In the genomic region with DNA sequence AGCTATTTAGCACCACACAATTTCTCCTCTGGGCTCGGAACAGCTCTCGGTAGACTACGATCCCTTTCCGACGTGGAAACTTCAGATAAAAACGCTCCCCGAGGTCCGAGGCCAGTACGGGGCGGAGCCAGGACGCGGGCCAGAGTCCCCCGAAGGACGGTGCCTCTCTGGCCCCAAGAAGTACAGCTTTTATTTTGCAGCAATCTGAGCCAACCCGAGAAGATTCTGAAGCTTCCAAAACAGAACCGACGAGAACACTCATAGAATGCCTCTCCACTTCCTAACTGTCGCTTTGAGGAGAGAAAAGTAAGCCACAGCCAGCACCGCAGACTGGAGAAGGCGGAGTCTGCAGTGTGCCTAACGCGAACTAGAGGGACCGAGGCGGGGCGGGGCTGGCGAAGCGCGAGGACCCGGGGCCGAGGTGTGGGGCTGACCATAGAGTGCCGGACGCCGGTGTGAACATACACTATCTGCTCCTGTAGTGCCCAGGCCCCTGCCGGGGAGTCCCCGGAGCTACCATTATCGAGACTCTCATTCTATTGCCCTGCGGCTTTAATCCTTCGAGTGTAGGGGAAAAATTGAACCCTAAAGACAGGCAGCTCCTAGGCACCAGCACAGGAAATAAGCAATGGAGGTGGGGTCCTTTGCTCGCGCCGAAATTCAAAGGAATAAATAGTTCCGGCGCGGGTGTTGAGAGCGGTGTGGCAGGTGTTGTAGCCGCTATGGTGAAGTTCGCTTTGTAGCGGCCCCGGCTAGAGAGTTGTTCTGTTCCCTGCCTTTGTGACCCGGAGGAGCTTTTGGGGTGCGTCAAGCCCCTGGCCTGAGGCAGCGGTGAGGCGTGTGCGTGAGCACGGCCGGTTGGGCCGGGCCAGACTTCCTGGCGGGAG, we compare ENCODE assay signal across 8 cellular contexts. TPM values are rescaled to one million over a fixed set of nuclear protein-coding genes. Genes with fewer than 3 reads are reported as not detected.
DNase-seq lines count a peak whose midpoint lies in the region; ATAC-seq and TF ChIP-seq lines count a peak whose summit lies in the region.

A gene (plus strand): TSS at position 663 of the 887 bp plus-strand sequence. CDS start 1,076 bp downstream, outside the sequence.

- peak within 1 kb of the TSS; percentile 64 for H3K4me3 ChIP-seq in A673 (ENCODE audit: low read depth, low read length, poor library complexity, severe bottlenecking)
- H3K4me3 ChIP-seq in breast epithelium: peak within 1 kb of the TSS; percentile 70 to 79 (median 76)
- peak within 1 kb of the TSS; percentile 84 for H3K4me3 ChIP-seq in iPS-20b (ENCODE audit: low read length)
- peak within 1 kb of the TSS; percentile 65 to 87 (median 76) for H3K4me3 ChIP-seq in skin epidermis

- TF ChIP-seq CTCF in A673 (conservative IDR thresholded peaks at IDR 0.05; ENCODE audit: low read depth, low read length) (no peak), VCaP (conservative IDR thresholded peaks at IDR 0.05) (no peak), breast epithelium (IDR thresholded peaks at IDR 0.05) (no peak)

- peak; percentile 83 for ATAC-seq in GM18868 (IDR thresholded peaks at IDR 0.05; ENCODE audit: unreplicated experiment)
- ATAC-seq in HG03108 (IDR thresholded peaks at IDR 0.05; ENCODE audit: unreplicated experiment): peak; percentile 92

- POLR2A ChIA-PET in A673 (lab: Charles Lee; ENCODE audit: low non-redundant PET): interaction anchor here (0.6 kb wide), 1 partner anchor 147 kb away, joined by 3 read pairs; no protein-coding TSS in a partner anchor

- H3K9ac ChIP-seq in iPS-20b (ENCODE audit: low read depth, low read length): peak within 1 kb of the TSS; percentile 87

- H3K4me1 ChIP-seq in A673 (ENCODE audit: insufficient read depth, low read length, poor library complexity, severe bottlenecking) (peaks cover 18% of the 10 kb centered on the region), breast epithelium (no peaks in the 10 kb centered on the region), iPS-20b (ENCODE audit: insufficient read depth, low read length) (peaks cover 16% of the 10 kb centered on the region)

- CTCF ChIA-PET in A673 (lab: Charles Lee): no interaction called here

- DNase-seq in A673 (ENCODE audit: low spot score) (peak; percentile 95), NCI-H2196 (lab: John Stamatoyannopoulos, UW; ENCODE audit: unreplicated experiment) (peak; percentile 90), breast epithelium (ENCODE audit: low spot score in 2 of 2) (peak; percentile 85 to 87)

- no peak for TF ChIP-seq POLR2A in breast epithelium (IDR thresholded peaks at IDR 0.05)

- H3K27ac ChIP-seq in A673 (ENCODE audit: low read depth, low read length, poor library complexity, severe bottlenecking) (peak within 1 kb of the TSS; percentile 97), VCaP (peak within 1 kb of the TSS; percentile 95), breast epithelium (peak within 1 kb of the TSS; percentile 97 to 98), iPS-20b (ENCODE audit: low read length) (peak within 1 kb of the TSS; percentile 98), skin epidermis (peak within 1 kb of the TSS; percentile 72 to 100 (median 98))

- peaks cover 20% of the 10 kb centered on the region for H3K36me3 ChIP-seq in A673 (ENCODE audit: insufficient read depth, low read length, poor library complexity, severe bottlenecking)
- no peaks in the 10 kb centered on the region for H3K36me3 ChIP-seq in breast epithelium
- H3K36me3 ChIP-seq in iPS-20b (ENCODE audit: insufficient read depth, low read depth, low read length): peaks cover 8% of the 10 kb centered on the region; the same call in 1 of the 2 replicates

- intact Hi-C loops in A673 (cut with micrococcal nuclease; ENCODE audit: unreplicated experiment): no loop called here
- intact Hi-C loops in breast epithelium (cut with DNase I; ENCODE audit: low total_unique reads): no loop called here

- no peaks in the 10 kb centered on the region for H3K27me3 ChIP-seq in A673 (replicated peaks; ENCODE audit: insufficient read depth, low read depth, low read length, poor library complexity)
- no peaks in the 10 kb centered on the region for H3K27me3 ChIP-seq in breast epithelium
- H3K27me3 ChIP-seq in iPS-20b (ENCODE audit: insufficient read depth, low read length): no peaks in the 10 kb centered on the region

- BruUV-seq in A673 (replicated peaks; lab: Mats Ljungman, UMichigan): no TSS peak

- H3K9me3 ChIP-seq in A673 (ENCODE audit: low read depth, low read length, poor library complexity, severe bottlenecking): no peaks in the 10 kb centered on the region
- H3K9me3 ChIP-seq in breast epithelium: no peaks in the 10 kb centered on the region
- no peaks in the 10 kb centered on the region for H3K9me3 ChIP-seq in iPS-20b (ENCODE audit: insufficient read depth, low read depth, low read length)

RNA-seq across cellular contexts. Expression of the gene that starts here (rescaled TPM):
- total RNA-seq in A673 (2021) (67.9 and 73.6 TPM in 2 replicates), breast epithelium (10 to 100 TPM in 1 of 3 donors, 1 to 10 TPM in 2; 6.6 to 12.3 (median 9.8) TPM)

Comparison
In these comparisons a context has a peak if more than half of its experiments do, and no peak if none do; other contexts are left out.
1. Peak in every context shown above with its lines: DNase-seq, ATAC-seq, H3K4me3 ChIP-seq and H3K27ac ChIP-seq.